ENCODE assay signal across 8 cellular contexts in the genomic region with DNA sequence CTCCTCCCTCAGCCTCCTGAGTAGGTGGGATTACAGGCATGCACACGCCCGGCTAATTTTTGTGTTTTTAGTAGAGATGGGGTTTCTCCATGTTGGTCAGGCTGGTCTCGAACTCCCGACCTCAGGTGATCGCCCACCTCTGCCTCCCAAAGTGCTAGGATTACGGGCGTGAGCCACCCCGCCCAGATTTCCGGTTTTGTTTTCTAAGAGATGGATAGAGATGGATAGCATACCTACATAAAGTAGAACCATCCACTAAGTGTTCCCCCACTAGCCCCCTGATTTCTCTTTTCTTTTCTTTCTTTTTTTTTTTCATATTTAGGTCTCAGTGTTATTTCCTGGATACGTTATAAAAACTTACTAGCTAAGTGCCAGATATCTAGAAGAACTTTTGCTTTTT. TPM values are rescaled to one million over a fixed set of nuclear protein-coding genes. Genes with fewer than 3 reads are reported as not detected.
A peak's percentile ranks its signal among the peaks of the same experiment; 100 is the strongest.
DNase-seq lines count a peak whose midpoint lies in the region; TF ChIP-seq lines count a peak whose summit lies in the region.

No MANE protein-coding gene starts in this region.

- no peaks in the 10 kb centered on the region for H3K27me3 ChIP-seq in GM06990 (replicated peaks; ENCODE audit: control insufficient read depth, insufficient read depth, low read length)
- no peaks in the 10 kb centered on the region for H3K27me3 ChIP-seq in SJSA1 (replicated peaks)
- no peaks in the 10 kb centered on the region for H3K27me3 ChIP-seq in fibroblast of lung (ENCODE audit: control insufficient read depth, insufficient read depth, low read length)

- H3K4me1 ChIP-seq in SJSA1 (replicated peaks) = peaks cover 13% of the 10 kb centered on the region
- H3K4me1 ChIP-seq in fibroblast of lung (ENCODE audit: control insufficient read depth, extremely low read depth, insufficient read depth, low read length) = peaks cover 3% of the 10 kb centered on the region

- H3K79me2 ChIP-seq in fibroblast of lung (ENCODE audit: control insufficient read depth, insufficient read depth, low read length) = peaks cover 66% of the 10 kb centered on the region

- peak overlapping the region; percentile 99 for H3K9ac ChIP-seq in fibroblast of lung (ENCODE audit: insufficient read depth, low read length)

- H3K27ac ChIP-seq in SJSA1 (no peak overlapping the region), fibroblast of lung (ENCODE audit: insufficient read depth, low read length) (peak overlapping the region; percentile 98), substantia nigra (ENCODE audit: low read depth, low read length, poor library complexity, severe bottlenecking) (no peak overlapping the region)

- DNase-seq in GM06990 (ENCODE audit: extremely low read depth, insufficient read length) (no peak), SJSA1 (ENCODE audit: low read depth in 1 of 2, low spot score in 2 of 2) (peak in 1 of 2 experiments; percentile 15), fibroblast of lung (ENCODE audit: low read depth in 2 of 2) (no peak), retinal pigment epithelial cell (ENCODE audit: low read depth) (no peak), NCI-H2227 treated with DMSO at 0.1 percent for 48 hours (lab: John Stamatoyannopoulos, UW) (no peak), substantia nigra (lab: John Stamatoyannopoulos, UW) (no peak), NCI-H2196 treated with DMSO at 0.1 percent for 48 hours (lab: John Stamatoyannopoulos, UW; ENCODE audit: unreplicated experiment) (no peak), H4 (ENCODE audit: low spot score) (no peak)

- peak overlapping the region; percentile 97 for H3K4me3 ChIP-seq in GM06990 (replicated peaks; ENCODE audit: low read depth, low read length)
- H3K4me3 ChIP-seq in SJSA1 = peak overlapping the region; percentile 86
- H3K4me3 ChIP-seq in fibroblast of lung (replicated peaks in 1 of 4; ENCODE audit: control extremely low read depth in 1 of 4, insufficient read depth in 1 of 4, low read depth in 3 of 4, low read length in 4 of 4) = peak overlapping the region; percentile 73 to 97 (median 92)
- peak overlapping the region; percentile 83 for H3K4me3 ChIP-seq in retinal pigment epithelial cell (ENCODE audit: low read length)

- H3K36me3 ChIP-seq in GM06990 (ENCODE audit: control insufficient read depth, insufficient read depth, low read length) = no peaks in the 10 kb centered on the region
- H3K36me3 ChIP-seq in SJSA1 = peaks cover 23% of the 10 kb centered on the region
- no peaks in the 10 kb centered on the region for H3K36me3 ChIP-seq in fibroblast of lung (ENCODE audit: control insufficient read depth, insufficient read depth, low read length)

- peaks cover 2% of the 10 kb centered on the region for H4K20me1 ChIP-seq in fibroblast of lung (ENCODE audit: control insufficient read depth, extremely low read depth, insufficient read depth, low read length)

- no peaks in the 10 kb centered on the region for H3K9me3 ChIP-seq in SJSA1 (replicated peaks)
- no peaks in the 10 kb centered on the region for H3K9me3 ChIP-seq in fibroblast of lung (ENCODE audit: control insufficient read depth, insufficient read depth, low read depth, low read length)

- H2AFZ ChIP-seq in fibroblast of lung (ENCODE audit: low read length) = no peak overlapping the region

- H3K4me2 ChIP-seq in fibroblast of lung (ENCODE audit: extremely low read depth, insufficient read depth, low read length) = peak overlapping the region; percentile 49

- TF ChIP-seq CTCF in GM06990 (IDR thresholded peaks at IDR 0.05; ENCODE audit: insufficient read depth, low read length, poor library complexity, severe bottlenecking) (no peak), fibroblast of lung (conservative IDR thresholded peaks at IDR 0.05 in 1 of 2, IDR thresholded peaks at IDR 0.05 in 1 of 2; ENCODE audit: low read depth in 1 of 2, low read length in 2 of 2) (no peak), retinal pigment epithelial cell (conservative IDR thresholded peaks at IDR 0.05; ENCODE audit: low read depth, low read length) (no peak)

RNA-seq across cellular contexts. Expression of a gene that starts 2.0 kb away (rescaled TPM):
- total RNA-seq in SJSA1 (2014; rRNA removed; shearing (Covaris generic)) = 55.3 and 59.7 TPM in 2 replicates
- 96.3 and 151 TPM in 2 replicates for total RNA-seq in fibroblast of lung
- polyA plus RNA-seq in fibroblast of lung = 77.8 and 139 TPM in 2 replicates
- 37.6 and 55.3 TPM in 2 replicates for polyA plus RNA-seq in fibroblast of lung (2012)
- 22.0 and 22.3 TPM in 2 replicates for polyA minus RNA-seq in fibroblast of lung (ENCODE audit: low replicate concordance)
- 31.3 and 47.7 TPM in 2 replicates for total RNA-seq in H4 (2014; rRNA removed; shearing (Covaris generic))
